Comparison of ENCODE assay signal across 8 cellular contexts in the genomic region with DNA sequence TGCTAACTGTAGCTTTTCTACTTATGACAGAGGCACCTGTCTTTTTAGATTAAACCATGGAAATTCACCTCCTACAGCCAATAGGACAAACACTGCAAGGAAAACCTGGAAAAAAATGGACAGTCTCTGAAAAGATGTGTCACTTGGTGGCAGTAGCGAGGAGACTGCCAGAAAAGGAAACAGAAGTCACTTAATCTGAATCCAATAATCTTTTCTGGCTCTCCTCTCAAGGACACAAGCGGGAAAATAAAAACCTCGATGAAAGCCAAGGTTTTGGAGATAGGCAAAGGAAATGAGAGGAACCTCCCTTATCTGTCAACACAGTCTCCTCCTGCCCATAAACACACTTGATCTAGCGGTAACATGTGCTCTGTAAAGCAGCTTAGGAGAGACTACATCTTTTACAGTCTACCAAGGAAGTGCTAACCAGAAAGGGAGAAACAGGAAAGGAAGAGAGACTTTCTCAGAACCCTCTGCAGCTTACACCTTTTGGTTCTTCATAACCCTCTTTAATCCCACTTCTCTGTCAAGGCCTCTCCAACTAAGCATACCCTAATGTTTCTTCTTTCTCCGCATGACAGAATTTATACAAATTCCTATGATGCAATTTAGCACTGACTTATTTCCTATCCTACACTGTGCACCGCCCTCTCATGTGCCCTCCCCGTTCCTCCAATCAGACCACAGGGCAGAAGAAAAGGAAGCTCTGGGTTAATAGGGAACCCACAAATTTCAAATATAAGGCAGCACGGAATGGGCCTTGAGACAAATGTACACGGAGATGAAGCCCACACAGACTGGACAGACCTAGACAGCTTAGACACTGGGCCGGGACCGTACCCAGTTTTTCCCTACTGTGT. TPM values are rescaled to one million over a fixed set of nuclear protein-coding genes. Genes with fewer than 3 reads are reported as not detected.
DNase-seq lines count a peak whose midpoint lies in the region; ATAC-seq, FAIRE-seq and TF ChIP-seq lines count a peak whose summit lies in the region.

No MANE protein-coding gene starts in this region.

- peaks cover 2% of the 10 kb centered on the region for H3K9me1 ChIP-seq in keratinocyte (ENCODE audit: control insufficient read depth, extremely low read depth, insufficient read depth, low read length)

- peak; percentile 65 for FAIRE-seq in keratinocyte (lab: Jason Lieb, UNC)

- H4K20me1 ChIP-seq in OCI-LY3 (ENCODE audit: insufficient read depth, low read length): peaks cover 25% of the 10 kb centered on the region
- no peaks in the 10 kb centered on the region for H4K20me1 ChIP-seq in keratinocyte (ENCODE audit: control insufficient read depth, extremely low read depth, insufficient read depth, low read length)

- H3K36me3 Mint-ChIP-seq in stimulated activated naive CD8-positive, alpha-beta T cell treated with anti-CD3 and anti-CD28 coated beads, Interleukin-15, Interleukin-2, amounts not matched to agents 100 ng/mL and 50 ng/mL, for 24 hours (ENCODE audit: low read depth): peaks cover 11% of the 10 kb centered on the region

- H3K36me3 ChIP-seq in OCI-LY3 (replicated peaks; ENCODE audit: low read depth, low read length) (peaks cover 2% of the 10 kb centered on the region), brain microvascular endothelial cell (replicated peaks) (no peaks in the 10 kb centered on the region), keratinocyte (ENCODE audit: control insufficient read depth in 2 of 2, extremely low read depth in 1 of 2, insufficient read depth in 2 of 2, low read length in 2 of 2) (no peaks in the 10 kb centered on the region)

- TF ChIP-seq CTCF in OCI-LY3 (IDR thresholded peaks at IDR 0.05; ENCODE audit: low read depth, low read length) (peak; percentile 57), brain microvascular endothelial cell (IDR thresholded peaks at IDR 0.05; ENCODE audit: low read depth, low read length, missing control alignments) (peak; percentile 60), keratinocyte (optimal IDR thresholded peaks at IDR 0.05 in 1 of 3, IDR thresholded peaks at IDR 0.05 in 1 of 3, conservative IDR thresholded peaks at IDR 0.05 in 1 of 3; ENCODE audit: extremely low read depth in 1 of 3, insufficient read depth in 2 of 3, low read length in 3 of 3) (peak; percentile 19 to 45 (median 42))

- no peaks in the 10 kb centered on the region for H3K27me3 Mint-ChIP-seq in stimulated activated naive CD8-positive, alpha-beta T cell treated with anti-CD3 and anti-CD28 coated beads, Interleukin-15, Interleukin-2, amounts not matched to agents 100 ng/mL and 50 ng/mL, for 24 hours

- DNase-seq in NCI-H2107 treated with DMSO at 0.1 percent for 48 hours (lab: John Stamatoyannopoulos, UW; ENCODE audit: unreplicated experiment): peak; percentile 34
- no peak for DNase-seq in NCI-H2107 (lab: John Stamatoyannopoulos, UW)
- DNase-seq in brain microvascular endothelial cell: peak; percentile 43
- no peak for DNase-seq in keratinocyte (ENCODE audit: low read depth, low spot score)

- H3K27me3 ChIP-seq in OCI-LY3 (ENCODE audit: low read depth, low read length) (no peaks in the 10 kb centered on the region), brain microvascular endothelial cell (replicated peaks) (no peaks in the 10 kb centered on the region), keratinocyte (ENCODE audit: control insufficient read depth, extremely low read depth, insufficient read depth, low read length) (no peaks in the 10 kb centered on the region)

- H3K4me1 ChIP-seq in OCI-LY3 (ENCODE audit: low read length) (peaks cover 67% of the 10 kb centered on the region), keratinocyte (ENCODE audit: control insufficient read depth, extremely low read depth, insufficient read depth, low read length) (peaks cover 14% of the 10 kb centered on the region)

- H3K27ac Mint-ChIP-seq in stimulated activated naive CD8-positive, alpha-beta T cell treated with anti-CD3 and anti-CD28 coated beads, Interleukin-15, Interleukin-2, amounts not matched to agents 100 ng/mL and 50 ng/mL, for 24 hours: peak overlapping the region; percentile 88

- H3K4me3 ChIP-seq in OCI-LY3 (ENCODE audit: low read length): peak overlapping the region; percentile 71
- H3K4me3 ChIP-seq in brain microvascular endothelial cell (ENCODE audit: low read depth, low read length): peak overlapping the region; percentile 2
- peak overlapping the region in 1 of 3 experiments; percentile 15 for H3K4me3 ChIP-seq in keratinocyte (ENCODE audit: control insufficient read depth in 2 of 3, extremely low read depth in 1 of 3, insufficient read depth in 2 of 3, low read depth in 1 of 3, low read length in 3 of 3)

- peak overlapping the region; percentile 56 for H3K9ac ChIP-seq in OCI-LY3 (ENCODE audit: low read length)
- H3K9ac ChIP-seq in keratinocyte (ENCODE audit: control insufficient read depth, extremely low read depth, insufficient read depth, low read length): no peak overlapping the region

- in situ Hi-C loops in brain microvascular endothelial cell (cut with HindIII; ENCODE audit: low pct_ligation_motif_present, low sequenced_read_pairs): no loop called here

- no peaks in the 10 kb centered on the region for H3K9me3 Mint-ChIP-seq in stimulated activated naive CD8-positive, alpha-beta T cell treated with anti-CD3 and anti-CD28 coated beads, Interleukin-15, Interleukin-2, amounts not matched to agents 100 ng/mL and 50 ng/mL, for 24 hours

- H3K9me3 ChIP-seq in OCI-LY3 (ENCODE audit: insufficient read depth, low read length) (no peaks in the 10 kb centered on the region), keratinocyte (ENCODE audit: control insufficient read depth, low read depth, low read length) (no peaks in the 10 kb centered on the region)

- peak overlapping the region; percentile 88 for H3K27ac ChIP-seq in OCI-LY3 (ENCODE audit: low read length)
- peak overlapping the region; percentile 67 for H3K27ac ChIP-seq in brain microvascular endothelial cell
- no peak overlapping the region for H3K27ac ChIP-seq in keratinocyte (ENCODE audit: control insufficient read depth, insufficient read depth, low read length)

- H3K4me3 Mint-ChIP-seq in stimulated activated naive CD8-positive, alpha-beta T cell treated with anti-CD3 and anti-CD28 coated beads, Interleukin-15, Interleukin-2, amounts not matched to agents 100 ng/mL and 50 ng/mL, for 24 hours: peak overlapping the region; percentile 80

- H3K4me1 Mint-ChIP-seq in stimulated activated naive CD8-positive, alpha-beta T cell treated with anti-CD3 and anti-CD28 coated beads, Interleukin-15, Interleukin-2, amounts not matched to agents 100 ng/mL and 50 ng/mL, for 24 hours (ENCODE audit: low read depth): peaks cover 55% of the 10 kb centered on the region

- peak; percentile 60 for ATAC-seq in GM19452 (IDR thresholded peaks at IDR 0.05; ENCODE audit: unreplicated experiment)
- peak; percentile 65 for ATAC-seq in HG03442 (IDR thresholded peaks at IDR 0.05; ENCODE audit: unreplicated experiment)

- peaks cover 58% of the 10 kb centered on the region for H3K79me2 ChIP-seq in OCI-LY3 (ENCODE audit: low read length)
- H3K79me2 ChIP-seq in keratinocyte (ENCODE audit: control insufficient read depth, insufficient read depth, low read length): peaks cover 55% of the 10 kb centered on the region

- H2AFZ ChIP-seq in OCI-LY3 (ENCODE audit: low read depth, low read length) (no peak overlapping the region), keratinocyte (ENCODE audit: control insufficient read depth, low read length) (no peak overlapping the region)

- dilution Hi-C loops in keratinocyte (cut with MboI; ENCODE audit: extremely low pct_ligation_motif_present, low sequenced_read_pairs): no loop called here

- peak overlapping the region; percentile 75 for H3K4me2 ChIP-seq in OCI-LY3 (ENCODE audit: low read length)
- H3K4me2 ChIP-seq in keratinocyte (ENCODE audit: control insufficient read depth, extremely low read depth, insufficient read depth, low read depth, low read length): peak overlapping the region; percentile 50

RNA-seq across cellular contexts. Expression of a gene that starts 52.8 kb away (rescaled TPM):
- 11.1 to 16.7 TPM (median 16.3 TPM) in 3 replicates for polyA plus RNA-seq in keratinocyte
- polyA plus RNA-seq in keratinocyte (2011; ENCODE audit: low read depth): 48.7 TPM
- 15.7 and 17.9 TPM in 2 replicates for polyA plus RNA-seq in keratinocyte (2011; cell fraction: cytosol; rRNA removed)
- polyA plus RNA-seq in keratinocyte (2011; cell fraction: nucleus; rRNA removed): 63.1 and 70.1 TPM in 2 replicates
- polyA plus RNA-seq in keratinocyte (2012; ENCODE audit: low replicate concordance): 32.7 and 35.1 TPM in 2 replicates
- polyA minus RNA-seq in keratinocyte: 49.9 to 95.4 TPM (median 60.2 TPM) in 3 replicates
- 23.0 TPM for polyA minus RNA-seq in keratinocyte (2011; cell fraction: cytosol; rRNA and poly(A)+ RNA removed)
- polyA minus RNA-seq in keratinocyte (2011; cell fraction: nucleus; rRNA and poly(A)+ RNA removed): 150 and 265 TPM in 2 replicates

Comparison
In these comparisons a context has a peak if more than half of its experiments do, and no peak if none do; other contexts are left out.
1. DNase-seq: peak in NCI-H2107 treated with DMSO at 0.1 percent for 48 hours (single experiment) and brain microvascular endothelial cell (single experiment); none in NCI-H2107 (single experiment) and keratinocyte (single experiment).
2. Peak in every context shown above with its lines, with median percentiles within 50 percentile points of each other: CTCF ChIP-seq.